32 cellular contexts compared by ENCODE assay signal in the genomic region with DNA sequence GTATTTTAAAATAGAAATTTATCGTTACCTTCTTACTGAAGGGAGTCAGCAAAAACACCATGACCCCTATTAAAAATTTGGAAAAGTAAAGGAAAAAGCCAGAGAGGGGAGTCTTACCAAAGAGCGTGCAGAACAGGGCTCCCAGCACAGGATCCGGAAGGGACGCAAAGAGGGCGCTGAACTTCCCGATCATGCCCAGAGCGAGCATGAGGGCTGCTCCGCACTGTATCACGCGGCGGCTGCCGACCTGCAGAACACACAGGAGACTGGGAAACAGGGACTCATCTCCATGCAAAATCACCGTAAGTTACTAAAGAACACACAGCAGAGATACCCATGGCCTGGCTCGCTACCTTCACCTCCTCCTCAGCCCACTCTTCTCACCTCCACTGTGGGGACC. TPM values are rescaled to one million over a fixed set of nuclear protein-coding genes. Genes with fewer than 3 reads are reported as not detected.
"Had no signal": no experiment of that assay in that cellular context is flagged by ENCODE, and none has a peak within 500 bp of the region (broad histone marks: within the 10 kb centered on the region; RNA-seq: fewer than 3 reads in every experiment).

No MANE protein-coding gene starts in this region.

- H3K9me3 Mint-ChIP-seq: activated CD4-positive, alpha-beta memory T cell treated with anti-CD3 and anti-CD28 coated beads for 36 hours; activated CD4-positive, alpha-beta T cell treated with anti-CD3 and anti-CD28 coated beads, Interleukin-2, amount 10 ng/mL, durations not matched to agents 24 days and 14 days; activated T-cell treated with anti-CD3 and anti-CD28 coated beads, Interleukin-2, amount 50 U/mL, for 24 hours; activated T-helper 17 cell treated with anti-CD3 and anti-CD28 coated beads, Interleukin-2, amount 50 U/mL, for 72 hours; central memory CD8-positive, alpha-beta T cell; dendritic cell treated with granulocyte-macrophage colony-stimulating factor and Interleukin-4, amounts not matched to agents 40 ng/mL and 50 ng/mL, for 4 days; T-helper 2 cell treated with Interferon-gamma antibody and Interleukin-4, amounts not matched to agents 5 μg/mL and 100 μg/mL, for 36 hours had no signal

- H3K4me3 Mint-ChIP-seq: activated CD4-positive, alpha-beta memory T cell treated with anti-CD3 and anti-CD28 coated beads for 36 hours; activated CD4-positive, alpha-beta T cell treated with anti-CD3 and anti-CD28 coated beads for 36 hours; activated CD4-positive, alpha-beta T cell treated with anti-CD3 and anti-CD28 coated beads, Interleukin-2, amount 10 ng/mL, durations not matched to agents 24 days and 14 days; activated CD8-positive, alpha-beta T cell treated with anti-CD3 and anti-CD28 coated beads, Interleukin-2, amount 10 ng/mL, durations not matched to agents 7 days and 5 days; activated naive CD8-positive, alpha-beta T cell; activated T-cell treated with anti-CD3 and anti-CD28 coated beads, Interleukin-2, amount 50 U/mL, for 24 hours; activated T-helper 17 cell treated with anti-CD3 and anti-CD28 coated beads, Interleukin-2, amount 50 U/mL, for 72 hours; central memory CD8-positive, alpha-beta T cell; dendritic cell treated with granulocyte-macrophage colony-stimulating factor and Interleukin-4, amounts not matched to agents 40 ng/mL and 50 ng/mL, for 4 days; T-helper 17 cell; T-helper 2 cell treated with Interferon-gamma antibody and Interleukin-4, amounts not matched to agents 5 μg/mL and 100 μg/mL, for 36 hours had no signal

- H3K27ac ChIP-seq: brain microvascular endothelial cell, coronary artery, esophagus muscularis mucosa, foreskin keratinocyte, gastrocnemius medialis had no signal

- H3K4me1 Mint-ChIP-seq: activated CD4-positive, alpha-beta T cell treated with anti-CD3 and anti-CD28 coated beads for 36 hours had no signal

- DNase-seq: activated CD4-positive, alpha-beta memory T cell treated with anti-CD3 and anti-CD28 coated beads for 36 hours; activated CD4-positive, alpha-beta T cell treated with anti-CD3 and anti-CD28 coated beads for 36 hours; activated CD4-positive, alpha-beta T cell treated with anti-CD3 and anti-CD28 coated beads, Interleukin-2, amount 10 ng/mL, durations not matched to agents 24 days and 14 days; activated CD4-positive, CD25-positive, alpha-beta regulatory T cell; activated CD4-positive, CD25-positive, alpha-beta regulatory T cell treated with anti-CD3 and anti-CD28 coated beads, Interleukin-2, amount 50 U/mL, for 72 hours; activated CD8-positive, alpha-beta memory T cell treated with anti-CD3 and anti-CD28 coated beads, Interleukin-2, amount 50 U/mL, for 48 hours; activated CD8-positive, alpha-beta T cell treated with anti-CD3 and anti-CD28 coated beads, Interleukin-2, amount 10 ng/mL, durations not matched to agents 7 days and 5 days; activated effector memory CD4-positive, alpha-beta T cell treated with Interleukin-2 at 50 U/mL for 16 hours; activated gamma-delta T cell treated with Interleukin-2 at 50 U/mL for 16 hours; activated naive CD4-positive, alpha-beta T cell treated with anti-CD3 and anti-CD28 coated beads, Interleukin-2, amount 50 U/mL, for 16 hours; activated naive CD4-positive, alpha-beta T cell treated with Interleukin-2 at 50 U/mL for 16 hours; activated T-cell treated with anti-CD3 and anti-CD28 coated beads for 4 hours; activated T-cell treated with anti-CD3 and anti-CD28 coated beads, Interleukin-2, amount 50 U/mL, for 24 hours; amniotic stem cell; anterior cingulate cortex; brain microvascular endothelial cell; dorsolateral prefrontal cortex; effector memory CD4-positive, alpha-beta T cell; erythroblast; foreskin keratinocyte; gastrocnemius medialis; glutamatergic neuron; T-helper 1 cell; T-helper 17 cell; T1000 had no signal

- H3K27ac Mint-ChIP-seq: activated CD4-positive, alpha-beta memory T cell treated with anti-CD3 and anti-CD28 coated beads for 36 hours; activated CD4-positive, alpha-beta T cell treated with anti-CD3 and anti-CD28 coated beads for 36 hours; activated CD4-positive, alpha-beta T cell treated with anti-CD3 and anti-CD28 coated beads, Interleukin-2, amount 10 ng/mL, durations not matched to agents 24 days and 14 days; activated CD8-positive, alpha-beta T cell treated with anti-CD3 and anti-CD28 coated beads, Interleukin-2, amount 10 ng/mL, durations not matched to agents 7 days and 5 days; activated naive CD8-positive, alpha-beta T cell; activated T-helper 17 cell treated with anti-CD3 and anti-CD28 coated beads, Interleukin-2, amount 50 U/mL, for 72 hours; dendritic cell treated with granulocyte-macrophage colony-stimulating factor and Interleukin-4, amounts not matched to agents 40 ng/mL and 50 ng/mL, for 4 days; T-helper 17 cell; T-helper 2 cell treated with Interferon-gamma antibody and Interleukin-4, amounts not matched to agents 5 μg/mL and 100 μg/mL, for 36 hours had no signal

- ATAC-seq: activated CD4-positive, alpha-beta T cell treated with anti-CD3 and anti-CD28 coated beads for 36 hours; activated CD8-positive, alpha-beta T cell treated with anti-CD3 and anti-CD28 coated beads, Interleukin-2, amount 10 ng/mL, durations not matched to agents 7 days and 5 days; activated T-helper 17 cell treated with anti-CD3 and anti-CD28 coated beads, Interleukin-2, amount 50 U/mL, for 72 hours; foreskin keratinocyte; gastrocnemius medialis; T-helper 17 cell had no signal

- H3K27me3 Mint-ChIP-seq: activated CD4-positive, alpha-beta memory T cell treated with anti-CD3 and anti-CD28 coated beads for 36 hours; activated CD4-positive, alpha-beta T cell treated with anti-CD3 and anti-CD28 coated beads for 36 hours; activated CD4-positive, alpha-beta T cell treated with anti-CD3 and anti-CD28 coated beads, Interleukin-2, amount 10 ng/mL, durations not matched to agents 24 days and 14 days; activated naive CD8-positive, alpha-beta T cell; activated T-cell treated with anti-CD3 and anti-CD28 coated beads, Interleukin-2, amount 50 U/mL, for 24 hours; activated T-helper 17 cell treated with anti-CD3 and anti-CD28 coated beads, Interleukin-2, amount 50 U/mL, for 72 hours; central memory CD8-positive, alpha-beta T cell; dendritic cell treated with granulocyte-macrophage colony-stimulating factor and Interleukin-4, amounts not matched to agents 40 ng/mL and 50 ng/mL, for 4 days; T-helper 17 cell had no signal

RNA-seq across cellular contexts. Expression of gene RASSF2, which starts 39.3 kb away (rescaled TPM):
- total RNA-seq: foreskin keratinocyte had no signal
